Comparison of ENCODE assay signal across 23 cellular contexts in the genomic region with DNA sequence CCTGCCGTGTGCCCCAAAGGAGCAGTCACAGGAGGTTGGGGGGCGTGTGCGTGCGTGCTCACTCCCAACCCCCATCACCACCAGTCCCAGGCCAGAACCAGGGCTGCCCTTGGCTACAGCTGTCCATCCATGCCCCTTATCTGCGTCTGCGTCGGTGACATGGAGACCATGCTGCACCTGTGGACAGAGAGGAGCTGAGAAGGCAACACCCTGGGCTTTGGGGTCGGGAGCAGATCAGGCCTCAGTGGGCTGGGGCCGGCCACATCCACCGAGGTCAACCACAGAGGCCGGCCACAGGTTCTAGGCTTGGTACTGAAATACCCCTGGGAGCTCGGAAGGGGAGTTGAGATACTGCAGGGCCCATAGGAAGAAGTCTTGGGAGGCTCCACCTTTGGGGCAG. TPM values are rescaled to one million over a fixed set of nuclear protein-coding genes. Genes with fewer than 3 reads are reported as not detected.
A peak's percentile ranks its signal among the peaks of the same experiment; 100 is the strongest.
DNase-seq lines count a peak whose midpoint lies in the region; TF ChIP-seq lines count a peak whose summit lies in the region.
"Had no signal": no experiment of that assay in that cellular context is flagged by ENCODE, and none has a peak within 500 bp of the region (broad histone marks: within the 10 kb centered on the region; RNA-seq: fewer than 3 reads in every experiment).

No MANE protein-coding gene starts in this region.

- H3K27ac ChIP-seq in testis = peak overlapping the region in 1 of 2 donors; percentile 45
- H3K27ac ChIP-seq: C4-2B, PC-9, VCaP had no signal

- DNase-seq in activated naive CD4-positive, alpha-beta T cell treated with anti-CD3 and anti-CD28 coated beads, Interleukin-2, amount 10 ng/mL, durations not matched to agents 7 days and 5 days = peak; percentile 3
- DNase-seq in activated naive CD4-positive, alpha-beta T cell treated with Interleukin-2 at 50 U/mL for 16 hours = no peak
- DNase-seq in neural crest cell (ENCODE audit: low read depth, low spot score) = no peak
- DNase-seq in testis = peak; percentile 15
- DNase-seq in COLO829 (ENCODE audit: low spot score) = no peak
- no peak for DNase-seq in HuH-7 (ENCODE audit: low spot score)
- DNase-seq in OCI-M2 (lab: John Stamatoyannopoulos, UW; ENCODE audit: unreplicated experiment) = no peak
- DNase-seq: activated CD4-positive, alpha-beta T cell treated with anti-CD3 and anti-CD28 coated beads, Interleukin-2, amount 50 U/mL, for 4 hours; activated naive CD4-positive, alpha-beta T cell treated with anti-CD3 and anti-CD28 coated beads for 36 hours; activated T-cell treated with anti-CD3 and anti-CD28 coated beads, Interleukin-2, amount 50 U/mL, for 1 hour; effector CD4-positive, alpha-beta T cell; GF-D8; GOT3; Karpas-422; midbrain; NCI-H2029; PC-9 had no signal

- H3K36me3 Mint-ChIP-seq in activated naive CD4-positive, alpha-beta T cell treated with anti-CD3 and anti-CD28 coated beads, Interleukin-2, amount 10 ng/mL, durations not matched to agents 7 days and 5 days = peaks cover 2% of the 10 kb centered on the region
- H3K36me3 Mint-ChIP-seq in brain (peaks cover 9% of the 10 kb centered on the region), neural crest cell (ENCODE audit: low read depth) (no peaks in the 10 kb centered on the region)

- no peak overlapping the region for H3K4me3 Mint-ChIP-seq in activated naive CD4-positive, alpha-beta T cell treated with anti-CD3 and anti-CD28 coated beads, Interleukin-2, amount 10 ng/mL, durations not matched to agents 7 days and 5 days
- H3K4me3 Mint-ChIP-seq in brain = no peak overlapping the region
- no peak overlapping the region for H3K4me3 Mint-ChIP-seq in neural crest cell
- H3K4me3 Mint-ChIP-seq: activated naive CD4-positive, alpha-beta T cell treated with anti-CD3 and anti-CD28 coated beads for 36 hours; central memory CD8-positive, alpha-beta T cell; T-helper 1 cell treated with Interleukin-12 subunit alpha and Interleukin-12 subunit beta and Interleukin-4 antibody, amounts not matched to agents 30 μg/mL and 1 μg/mL, for 36 hours had no signal

- no peaks in the 10 kb centered on the region for H3K9me3 ChIP-seq in testis

- H3K27me3 ChIP-seq in testis = no peaks in the 10 kb centered on the region

- peaks cover 24% of the 10 kb centered on the region for H3K9me3 Mint-ChIP-seq in activated naive CD4-positive, alpha-beta T cell treated with anti-CD3 and anti-CD28 coated beads, Interleukin-2, amount 10 ng/mL, durations not matched to agents 7 days and 5 days
- H3K9me3 Mint-ChIP-seq in brain (peaks cover 0 to 6% (median 0%) of the 10 kb centered on the region in 5 experiments), neural crest cell (no peaks in the 10 kb centered on the region)

- TF ChIP-seq POLR2A in testis (IDR thresholded peaks at IDR 0.05) = no peak

- no peak for TF ChIP-seq CTCF in brain (conservative IDR thresholded peaks at IDR 0.05)
- no peak for TF ChIP-seq CTCF in neural crest cell (conservative IDR thresholded peaks at IDR 0.05)
- no peak for TF ChIP-seq CTCF in testis (IDR thresholded peaks at IDR 0.05)

- H3K36me3 ChIP-seq in testis (ENCODE audit: low read depth, missing control alignments) = no peaks in the 10 kb centered on the region

- no peak overlapping the region for H3K27ac Mint-ChIP-seq in activated naive CD4-positive, alpha-beta T cell treated with anti-CD3 and anti-CD28 coated beads, Interleukin-2, amount 10 ng/mL, durations not matched to agents 7 days and 5 days
- peak overlapping the region in 4 of 5 experiments; percentile 7 to 72 (median 29) for H3K27ac Mint-ChIP-seq in brain
- H3K27ac Mint-ChIP-seq in neural crest cell (ENCODE audit: unreplicated experiment) = peak overlapping the region; percentile 20
- H3K27ac Mint-ChIP-seq: activated naive CD4-positive, alpha-beta T cell treated with anti-CD3 and anti-CD28 coated beads for 36 hours; T-helper 1 cell treated with Interleukin-12 subunit alpha and Interleukin-12 subunit beta and Interleukin-4 antibody, amounts not matched to agents 30 μg/mL and 1 μg/mL, for 36 hours had no signal

- no peaks in the 10 kb centered on the region for H3K4me1 Mint-ChIP-seq in activated naive CD4-positive, alpha-beta T cell treated with anti-CD3 and anti-CD28 coated beads, Interleukin-2, amount 10 ng/mL, durations not matched to agents 7 days and 5 days
- H3K4me1 Mint-ChIP-seq in brain (no peaks in the 10 kb centered on the region), neural crest cell (no peaks in the 10 kb centered on the region)
- H3K4me1 Mint-ChIP-seq: central memory CD8-positive, alpha-beta T cell had no signal

- H3K4me3 ChIP-seq in testis = no peak overlapping the region
- H3K4me3 ChIP-seq: GM12878, PC-9 had no signal

- 65 to 75% methylated on average over 10 to 12 of the region's 12 CpGs for WGBS in testis, 2 donors

- H3K27me3 Mint-ChIP-seq in activated naive CD4-positive, alpha-beta T cell treated with anti-CD3 and anti-CD28 coated beads, Interleukin-2, amount 10 ng/mL, durations not matched to agents 7 days and 5 days = no peaks in the 10 kb centered on the region
- H3K27me3 Mint-ChIP-seq in brain = no peaks in the 10 kb centered on the region
- H3K27me3 Mint-ChIP-seq in neural crest cell (ENCODE audit: low read depth) = no peaks in the 10 kb centered on the region
- H3K27me3 Mint-ChIP-seq: central memory CD8-positive, alpha-beta T cell had no signal

- CTCF ChIA-PET in activated naive CD4-positive, alpha-beta T cell treated with anti-CD3 and anti-CD28 coated beads, Interleukin-2, amount 10 ng/mL, durations not matched to agents 7 days and 5 days (lab: Charles Lee) = no interaction called here

- intact Hi-C loops in testis (cut with DNase I; ENCODE audit: low total_unique reads) = no loop called here

- no peaks in the 10 kb centered on the region for H3K4me1 ChIP-seq in testis

RNA-seq across cellular contexts. Expression of gene COL6A1, which starts 23.5 kb away (rescaled TPM):
- polyA plus RNA-seq in brain (ENCODE audit: insufficient read depth, low read depth, low replicate concordance) = 48.4 TPM
- 118 and 120 TPM in 2 replicates for total RNA-seq in neural crest cell
- 100 to 1,000 TPM; 166 to 178 TPM for total RNA-seq in testis
- polyA plus RNA-seq in testis (ENCODE audit: insufficient read depth, low read depth, low replicate concordance) = 197 TPM

Comparison
In these comparisons a context has a peak if more than half of its experiments do, and no peak if none do; other contexts are left out.
1. DNase-seq: peak in activated naive CD4-positive, alpha-beta T cell treated with anti-CD3 and anti-CD28 coated beads, Interleukin-2, amount 10 ng/mL, durations not matched to agents 7 days and 5 days (single experiment) and testis (single experiment); none in activated naive CD4-positive, alpha-beta T cell treated with Interleukin-2 at 50 U/mL for 16 hours (single experiment), neural crest cell (single experiment), COLO829 (single experiment), HuH-7 (single experiment) and OCI-M2 (single experiment).